Comparison of ENCODE assay signal across 11 cellular contexts in the genomic region with DNA sequence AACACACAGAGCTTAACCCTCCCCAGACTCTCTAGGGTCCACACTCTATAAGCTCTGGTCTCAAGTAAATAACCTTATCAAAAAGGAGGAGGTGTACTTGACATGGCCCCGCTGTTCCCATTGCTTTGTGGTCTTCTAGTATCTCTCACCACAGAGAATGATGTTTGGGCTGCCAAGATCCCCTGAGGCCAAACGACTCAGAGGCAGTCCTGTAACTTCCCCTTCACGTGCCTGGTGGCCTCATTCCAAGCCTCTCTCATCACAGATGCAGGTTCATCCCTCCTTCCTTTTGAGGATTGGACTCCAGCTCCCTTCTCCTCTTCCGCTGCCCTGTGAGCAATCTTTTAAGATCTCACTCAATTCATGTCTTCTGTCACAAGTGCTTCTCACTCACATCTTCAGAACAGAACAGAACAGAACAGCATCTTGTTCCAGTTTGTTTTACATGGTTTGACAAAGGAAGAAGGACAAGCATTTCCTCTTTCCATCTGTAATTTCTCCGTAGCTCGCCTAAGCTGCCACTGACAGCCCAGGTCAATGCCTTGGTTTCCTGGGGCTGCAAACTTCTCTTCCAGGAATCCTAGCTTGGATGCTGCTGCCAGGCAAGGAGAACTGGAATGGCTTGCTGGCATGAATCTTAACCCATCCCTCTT.
A peak's percentile ranks its signal among the peaks of the same experiment; 100 is the strongest.
DNase-seq lines count a peak whose midpoint lies in the region; FAIRE-seq and TF ChIP-seq lines count a peak whose summit lies in the region.
"Had no signal": no experiment of that assay in that cellular context is flagged by ENCODE, and none has a peak within 500 bp of the region (broad histone marks: within the 10 kb centered on the region; RNA-seq: fewer than 3 reads in every experiment).

No MANE protein-coding gene starts in this region.

- no TSS peak for BruUV-seq in Calu3 (replicated peaks; lab: Mats Ljungman, UMichigan)

- intact Hi-C loops in activated naive CD4-positive, alpha-beta T cell treated with anti-CD3 and anti-CD28 coated beads for 36 hours (cut with micrococcal nuclease), result no loop called here
- intact Hi-C loops in Calu3 (cut with micrococcal nuclease; ENCODE audit: unreplicated experiment), result no loop called here

- WGBS in H1 (ENCODE audit: extremely low coverage in 1 of 2, insufficient coverage in 1 of 2, insufficient read length in 1 of 2, insufficient replicate concordance in 2 of 2, low coverage in 1 of 2, low lambda C conversion rate in 2 of 2, missing lambda C conversion rate in 1 of 2), 2 experiments, result 99% methylated on average over 6 of the region's 6 CpGs; no CpG with 5 or more reads in 1 of the 2 experiments

- H3K4me1 ChIP-seq in H1 (replicated peaks in 1 of 4; ENCODE audit: control insufficient read depth in 3 of 4, insufficient read depth in 4 of 4, low read length in 3 of 4), result peaks cover 0 to under 1% (median under 1%) of the 10 kb centered on the region in 4 experiments; a peak in 3 of 7 replicates

- no peak overlapping the region for H4K5ac ChIP-seq in H1 (ENCODE audit: insufficient read length, low read depth, low read length)

- H3K27ac Mint-ChIP-seq in activated naive CD4-positive, alpha-beta T cell treated with anti-CD3 and anti-CD28 coated beads for 36 hours, result no peak overlapping the region
- H3K27ac Mint-ChIP-seq in activated naive CD4-positive, alpha-beta T cell treated with anti-CD3 and anti-CD28 coated beads, Interleukin-2, amount 10 ng/mL, durations not matched to agents 7 days and 5 days, result no peak overlapping the region
- H3K27ac Mint-ChIP-seq in type B pancreatic cell, result peak overlapping the region; percentile 50
- no peak overlapping the region for H3K27ac Mint-ChIP-seq in Calu3 (ENCODE audit: unreplicated experiment)
- H3K27ac Mint-ChIP-seq: activated CD4-positive, alpha-beta T cell treated with anti-CD3 and anti-CD28 coated beads, Interleukin-2, amount 10 ng/mL, durations not matched to agents 7 days and 5 days had no signal

- H3K23ac ChIP-seq in H1 (ENCODE audit: insufficient read length), result no peak overlapping the region

- H4K8ac ChIP-seq in H1 (ENCODE audit: extremely low read depth, insufficient read depth, low read length), result no peak overlapping the region

- H3K4ac ChIP-seq in H1 (replicated peaks; ENCODE audit: insufficient read length, low read depth, low read length), result no peak overlapping the region

- 0 out of 2 replicates have a peak overlapping the region, but pooled peaks have one; percentile 6 for H2BK12ac ChIP-seq in H1 (ENCODE audit: low read depth, low read length)

- no peak overlapping the region for H2BK5ac ChIP-seq in H1 (ENCODE audit: low read depth, low read length)

- H3K79me1 ChIP-seq in H1 (ENCODE audit: low read depth, low read length), result no peaks in the 10 kb centered on the region

- H3K18ac ChIP-seq in H1 (ENCODE audit: extremely low read depth, low read length), result no peak overlapping the region

- no peaks in the 10 kb centered on the region for H3K36me3 Mint-ChIP-seq in activated naive CD4-positive, alpha-beta T cell treated with anti-CD3 and anti-CD28 coated beads for 36 hours (ENCODE audit: low read depth)
- peaks cover 2% of the 10 kb centered on the region for H3K36me3 Mint-ChIP-seq in activated naive CD4-positive, alpha-beta T cell treated with anti-CD3 and anti-CD28 coated beads, Interleukin-2, amount 10 ng/mL, durations not matched to agents 7 days and 5 days
- no peaks in the 10 kb centered on the region for H3K36me3 Mint-ChIP-seq in type B pancreatic cell
- no peaks in the 10 kb centered on the region for H3K36me3 Mint-ChIP-seq in Calu3 (ENCODE audit: insufficient read depth, unreplicated experiment)

- H4K91ac ChIP-seq in H1 (replicated peaks; ENCODE audit: insufficient read length, low read length), result no peak overlapping the region

- H3K9me3 Mint-ChIP-seq in activated naive CD4-positive, alpha-beta T cell treated with anti-CD3 and anti-CD28 coated beads for 36 hours, result no peaks in the 10 kb centered on the region
- H3K9me3 Mint-ChIP-seq in activated naive CD4-positive, alpha-beta T cell treated with anti-CD3 and anti-CD28 coated beads, Interleukin-2, amount 10 ng/mL, durations not matched to agents 7 days and 5 days, result peaks cover 6% of the 10 kb centered on the region
- H3K9me3 Mint-ChIP-seq in type B pancreatic cell (peaks cover 4% of the 10 kb centered on the region), Calu3 (ENCODE audit: low read depth, unreplicated experiment) (no peaks in the 10 kb centered on the region)

- no peaks in the 10 kb centered on the region for H4K20me1 ChIP-seq in H1 (replicated peaks in 1 of 2; ENCODE audit: control insufficient read depth in 1 of 2, insufficient read depth in 2 of 2, low read length in 2 of 2)

- H3K4me3 ChIP-seq in H1 (ENCODE audit: extremely low read depth in 1 of 4, insufficient read depth in 2 of 4, low read depth in 3 of 4, low read length in 4 of 4), result no peak overlapping the region
- H3K4me3 ChIP-seq: ovary had no signal

- no peaks in the 10 kb centered on the region for H3K23me2 ChIP-seq in H1 (ENCODE audit: low read depth, low read length)

- no peaks in the 10 kb centered on the region for H3K9me3 ChIP-seq in H1 (ENCODE audit: insufficient read depth in 2 of 2, low read depth in 1 of 2, low read length in 1 of 2)
- H3K9me3 ChIP-seq: ovary had no signal

- TF ChIP-seq EP300 in H1 (IDR thresholded peaks at IDR 0.05; ENCODE audit: borderline replicate concordance in 1 of 2, low read depth in 2 of 2, low read length in 2 of 2), result no peak

- H3K4me2 ChIP-seq in H1 (ENCODE audit: insufficient read depth in 1 of 2, low read depth in 2 of 2, low read length in 2 of 2), result no peak overlapping the region

- H3K4me3 Mint-ChIP-seq in activated naive CD4-positive, alpha-beta T cell treated with anti-CD3 and anti-CD28 coated beads for 36 hours, result no peak overlapping the region
- no peak overlapping the region for H3K4me3 Mint-ChIP-seq in activated naive CD4-positive, alpha-beta T cell treated with anti-CD3 and anti-CD28 coated beads, Interleukin-2, amount 10 ng/mL, durations not matched to agents 7 days and 5 days
- H3K4me3 Mint-ChIP-seq in type B pancreatic cell, result no peak overlapping the region
- no peak overlapping the region for H3K4me3 Mint-ChIP-seq in Calu3 (ENCODE audit: low read depth, unreplicated experiment)
- H3K4me3 Mint-ChIP-seq: activated CD4-positive, alpha-beta T cell treated with anti-CD3 and anti-CD28 coated beads, Interleukin-2, amount 10 ng/mL, durations not matched to agents 7 days and 5 days had no signal

- peak; percentile 35 for DNase-seq in activated naive CD4-positive, alpha-beta T cell treated with anti-CD3 and anti-CD28 coated beads for 36 hours
- no peak for DNase-seq in activated naive CD4-positive, alpha-beta T cell treated with anti-CD3 and anti-CD28 coated beads, Interleukin-2, amount 10 ng/mL, durations not matched to agents 7 days and 5 days
- DNase-seq in OCI-M1 (lab: John Stamatoyannopoulos, UW), result peak; percentile 91
- DNase-seq in H1 (ENCODE audit: low read depth in 1 of 2, low spot score in 2 of 2), result no peak
- no peak for DNase-seq in type B pancreatic cell (ENCODE audit: extremely low spot score, unreplicated experiment)
- DNase-seq in Calu3, result no peak
- no peak for DNase-seq in superior temporal gyrus (ENCODE audit: extremely low spot score)
- no peak for DNase-seq in ACHN
- DNase-seq: activated CD4-positive, alpha-beta T cell treated with anti-CD3 and anti-CD28 coated beads, Interleukin-2, amount 10 ng/mL, durations not matched to agents 7 days and 5 days; amygdala; ovary had no signal

- H2AFZ ChIP-seq in H1 (ENCODE audit: low read length), result no peak overlapping the region

- H2BK120ac ChIP-seq in H1 (replicated peaks; ENCODE audit: low read depth, low read length), result no peak overlapping the region

- no peaks in the 10 kb centered on the region; a peak in 1 of 7 replicates for H3K27me3 ChIP-seq in H1 (replicated peaks in 1 of 4; ENCODE audit: control insufficient read depth in 3 of 4, extremely low read depth in 1 of 4, insufficient read depth in 3 of 4, low read length in 3 of 4)
- H3K27me3 ChIP-seq: ovary had no signal

- no peak overlapping the region for H3K9ac ChIP-seq in H1 (replicated peaks in 1 of 4; ENCODE audit: extremely low read depth in 1 of 4, low read depth in 3 of 4, low read length in 3 of 4)

- no peaks in the 10 kb centered on the region for H3K79me2 ChIP-seq in H1 (ENCODE audit: control insufficient read depth in 1 of 2, insufficient read depth in 2 of 2, low read length in 2 of 2)

- no peak for TF ChIP-seq POLR2A in H1 (IDR thresholded peaks at IDR 0.05; ENCODE audit: control extremely low read depth in 1 of 2, low read depth in 2 of 2, low read length in 2 of 2)

- POLR2A ChIA-PET in H1 (lab: Charles Lee; ENCODE audit: partially characterized antibody), result no interaction called here

- in situ Hi-C loops in ACHN (cut with HindIII; ENCODE audit: low pct_ligation_motif_present, low pct_unique_long_range_greater_than_20kb, low sequenced_read_pairs), result no loop called here

- H3K27ac ChIP-seq in H1 (ENCODE audit: low read depth, low read length), result no peak overlapping the region
- H3K27ac ChIP-seq: ovary had no signal

- H2BK15ac ChIP-seq in H1 (ENCODE audit: low read length), result no peak overlapping the region

- H2AK5ac ChIP-seq in H1 (ENCODE audit: low read depth, low read length), result no peak overlapping the region

- H3K56ac ChIP-seq in H1 (replicated peaks; ENCODE audit: insufficient read length, low read depth, low read length), result no peak overlapping the region

- no peak for TF ChIP-seq RAD21 in H1 (IDR thresholded peaks at IDR 0.05 in 1 of 2, conservative IDR thresholded peaks at IDR 0.05 in 1 of 2; ENCODE audit: low read depth in 2 of 2, low read length in 2 of 2)

- no peaks in the 10 kb centered on the region for H3K36me3 ChIP-seq in H1 (ENCODE audit: control insufficient read depth in 2 of 4, insufficient read depth in 4 of 4, low read length in 3 of 4)
- H3K36me3 ChIP-seq: ovary had no signal

- H3K27me3 Mint-ChIP-seq in activated naive CD4-positive, alpha-beta T cell treated with anti-CD3 and anti-CD28 coated beads for 36 hours (ENCODE audit: low read depth), result no peaks in the 10 kb centered on the region
- H3K27me3 Mint-ChIP-seq in activated naive CD4-positive, alpha-beta T cell treated with anti-CD3 and anti-CD28 coated beads, Interleukin-2, amount 10 ng/mL, durations not matched to agents 7 days and 5 days, result peaks cover 7% of the 10 kb centered on the region
- H3K27me3 Mint-ChIP-seq in type B pancreatic cell, result no peaks in the 10 kb centered on the region
- H3K27me3 Mint-ChIP-seq in Calu3 (ENCODE audit: unreplicated experiment), result no peaks in the 10 kb centered on the region

- TF ChIP-seq CTCF in H1 (IDR thresholded peaks at IDR 0.05; ENCODE audit: control extremely low read depth in 1 of 3, insufficient read depth in 1 of 3, low read depth in 1 of 3, low read length in 3 of 3) (no peak), type B pancreatic cell (conservative IDR thresholded peaks at IDR 0.05) (no peak), Calu3 (IDR thresholded peaks at IDR 0.05; ENCODE audit: unreplicated experiment) (no peak)

- FAIRE-seq in H1 (lab: Jason Lieb, UNC), result no peak

- H2BK20ac ChIP-seq in H1 (ENCODE audit: low read length), result no peak overlapping the region

- H3K14ac ChIP-seq in H1 (ENCODE audit: insufficient read length), result no peak overlapping the region

- peaks cover 39% of the 10 kb centered on the region for H3K4me1 Mint-ChIP-seq in activated naive CD4-positive, alpha-beta T cell treated with anti-CD3 and anti-CD28 coated beads for 36 hours (ENCODE audit: low read depth)
- H3K4me1 Mint-ChIP-seq in activated naive CD4-positive, alpha-beta T cell treated with anti-CD3 and anti-CD28 coated beads, Interleukin-2, amount 10 ng/mL, durations not matched to agents 7 days and 5 days, result peaks cover 48% of the 10 kb centered on the region
- H3K4me1 Mint-ChIP-seq in type B pancreatic cell (ENCODE audit: unreplicated experiment), result peaks cover 36% of the 10 kb centered on the region
- H3K4me1 Mint-ChIP-seq in Calu3 (ENCODE audit: low read depth, unreplicated experiment), result no peaks in the 10 kb centered on the region

- CTCF ChIA-PET in activated naive CD4-positive, alpha-beta T cell treated with anti-CD3 and anti-CD28 coated beads for 36 hours (lab: Charles Lee), result interaction anchor here (0.6 to 0.7 kb wide), 2 partner anchors 91 to 593 kb away, joined by 3 read pairs; no protein-coding TSS in a partner anchor
- CTCF ChIA-PET in activated naive CD4-positive, alpha-beta T cell treated with anti-CD3 and anti-CD28 coated beads, Interleukin-2, amount 10 ng/mL, durations not matched to agents 7 days and 5 days (lab: Charles Lee), result interaction anchor here (0.6 kb wide), 1 partner anchor 631 kb away, joined by 4 read pairs; no protein-coding TSS in a partner anchor
- CTCF ChIA-PET in H1 (lab: Charles Lee; ENCODE audit: partially characterized antibody), result interaction anchor here (0.6 kb wide), 1 partner anchor 400 kb away, joined by 3 read pairs; no protein-coding TSS in a partner anchor
- CTCF ChIA-PET in Calu3 (lab: Charles Lee), result no interaction called here

Comparison
In these comparisons a context has a peak if more than half of its experiments do, and no peak if none do; other contexts are left out.
1. DNase-seq: peak in activated naive CD4-positive, alpha-beta T cell treated with anti-CD3 and anti-CD28 coated beads for 36 hours (single experiment) and OCI-M1 (single experiment); none in activated naive CD4-positive, alpha-beta T cell treated with anti-CD3 and anti-CD28 coated beads, Interleukin-2, amount 10 ng/mL, durations not matched to agents 7 days and 5 days (single experiment), H1 (0 of 2), type B pancreatic cell (single experiment), Calu3 (single experiment), superior temporal gyrus (single experiment) and ACHN (single experiment).